26 cellular contexts compared by ENCODE assay signal in the genomic region with DNA sequence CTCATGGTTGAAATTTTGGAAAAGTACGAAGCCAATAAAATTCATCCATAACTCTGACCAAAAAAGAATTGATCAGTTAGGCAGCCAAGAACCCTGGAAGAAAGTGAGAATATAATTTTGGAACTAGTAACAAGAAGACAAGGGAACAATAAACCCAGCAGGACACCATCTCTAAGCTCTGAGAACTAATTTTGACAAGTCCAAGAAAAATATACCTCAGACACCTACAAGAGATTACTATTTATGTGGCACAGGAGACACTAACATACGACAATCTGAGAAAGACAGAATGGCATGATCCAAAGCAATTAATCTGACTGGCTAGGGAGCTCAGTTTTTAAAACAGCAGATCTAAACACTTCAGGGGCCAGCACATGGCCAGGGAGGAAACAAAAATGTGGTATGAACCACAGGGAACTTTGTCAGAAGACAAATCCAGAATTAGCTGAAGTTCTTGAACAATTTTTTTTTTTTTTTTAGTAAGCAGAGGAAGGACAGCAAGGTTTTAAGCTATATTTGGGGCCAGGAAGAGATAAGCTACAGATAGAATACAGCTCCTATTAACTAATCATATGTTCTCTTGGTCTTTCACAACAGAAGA. TPM values are rescaled to one million over a fixed set of nuclear protein-coding genes. Genes with fewer than 3 reads are reported as not detected.
A peak's percentile ranks its signal among the peaks of the same experiment; 100 is the strongest.
DNase-seq lines count a peak whose midpoint lies in the region; ATAC-seq, FAIRE-seq and TF ChIP-seq lines count a peak whose summit lies in the region.
"Had no signal": no experiment of that assay in that cellular context is flagged by ENCODE, and none has a peak within 500 bp of the region (broad histone marks: within the 10 kb centered on the region; RNA-seq: fewer than 3 reads in every experiment).

No MANE protein-coding gene starts in this region.

- POLR2A ChIA-PET in HEK293 (lab: Yijun Ruan, JAX): no interaction called here
- POLR2A ChIA-PET in GM12878 (lab: Charles Lee): interaction anchor here (0.6 to 1.4 kb wide), 13 partner anchors 9 to 105 kb away, joined by 3 to 7 read pairs (median 4); no protein-coding TSS in a partner anchor

- no peaks in the 10 kb centered on the region for H4K20me1 ChIP-seq in GM12878 (ENCODE audit: control insufficient read depth, insufficient read depth)

- intact Hi-C loops in GM12878 (cut with micrococcal nuclease; ENCODE audit: unreplicated experiment): no loop called here

- H3K4me1 ChIP-seq in HEK293 (ENCODE audit: control insufficient read depth, insufficient read depth, low read length) (peaks cover 22% of the 10 kb centered on the region), GM12878 (ENCODE audit: control insufficient read depth, insufficient read depth, low read length) (peaks cover 5% of the 10 kb centered on the region)

- SMC1A ChIA-PET in GM12878 (lab: Charles Lee; ENCODE audit: uncharacterized antibody, unreplicated experiment): interaction anchor here (0.6 to 2.5 kb wide), 20 partner anchors 10 to 374 kb away, joined by 3 to 28 read pairs (median 4); no protein-coding TSS in a partner anchor

- H3K27ac ChIP-seq in HEK293 (ENCODE audit: extremely low read depth, low read depth, low read length): no peak overlapping the region
- H3K27ac ChIP-seq in GM12878 (ENCODE audit: control insufficient read depth, insufficient read depth): no peak overlapping the region
- H3K27ac ChIP-seq: body of pancreas, thyroid gland had no signal

- TF ChIP-seq POLR2A in GM12878 (IDR thresholded peaks at IDR 0.05; ENCODE audit: low read depth, low read length): no peak

- H3K9ac ChIP-seq in GM12878 (ENCODE audit: control insufficient read depth, insufficient read depth, low read length): no peak overlapping the region

- WGBS in GM12878 (ENCODE audit: insufficient coverage, insufficient replicate concordance, low lambda C conversion rate, missing lambda C conversion rate): 45% methylated on average over 2 of the region's 2 CpGs

- no TSS peak for BruUV-seq in GM12878 (replicated peaks; lab: Mats Ljungman, UMichigan)

- H3K4me3 ChIP-seq in HEK293 (ENCODE audit: low read depth, low read length) (no peak overlapping the region), GM12878 (no peak overlapping the region)
- H3K4me3 ChIP-seq: body of pancreas, heart left ventricle, thyroid gland had no signal

- no peak overlapping the region for H3K4me2 ChIP-seq in GM12878 (ENCODE audit: control insufficient read depth, insufficient read depth)

- no peaks in the 10 kb centered on the region for H3K36me3 ChIP-seq in HEK293 (ENCODE audit: control insufficient read depth in 2 of 2, insufficient read depth in 1 of 2, low read length in 2 of 2)
- no peaks in the 10 kb centered on the region for H3K36me3 ChIP-seq in GM12878 (ENCODE audit: control insufficient read depth in 2 of 2, insufficient read depth in 2 of 2, low read length in 1 of 2)
- H3K36me3 ChIP-seq: heart left ventricle, thyroid gland had no signal

- TF ChIP-seq EP300 in GM12878 (IDR thresholded peaks at IDR 0.05; ENCODE audit: borderline replicate concordance in 1 of 2, control insufficient read depth in 1 of 2, low read depth in 2 of 2, low read length in 2 of 2): no peak

- no peak for FAIRE-seq in GM12878 (lab: Jason Lieb, UNC)

- CTCF ChIA-PET in HEK293 (lab: Yijun Ruan, JAX) (interaction anchor here (0.5 to 1.3 kb wide), 3 partner anchors 33 to 93 kb away, joined by 3 to 5 read pairs (median 3); no protein-coding TSS in a partner anchor), GM12878 (lab: Yijun Ruan, JAX) (interaction anchor here (0.6 to 8.1 kb wide), 12 partner anchors 10 to 666 kb away, joined by 3 to 83 read pairs (median 6); no protein-coding TSS in a partner anchor)

- H3K27me3 ChIP-seq in GM12878 (replicated peaks in 1 of 2; ENCODE audit: control insufficient read depth in 2 of 2, insufficient read depth in 2 of 2, low read length in 1 of 2): no peaks in the 10 kb centered on the region
- H3K27me3 ChIP-seq: body of pancreas, heart left ventricle, thyroid gland had no signal

- H3K9me3 ChIP-seq in HEK293 (ENCODE audit: control insufficient read depth, insufficient read depth, low read depth, low read length) (no peaks in the 10 kb centered on the region), GM12878 (replicated peaks; ENCODE audit: control insufficient read depth, insufficient read depth, low read length) (no peaks in the 10 kb centered on the region)
- H3K9me3 ChIP-seq: body of pancreas, heart left ventricle, thyroid gland had no signal

- RAD21 ChIA-PET in GM12878 (lab: Charles Lee; ENCODE audit: unreplicated experiment): interaction anchor here (0.7 to 2.8 kb wide), 17 partner anchors 9 to 183 kb away, joined by 3 to 42 read pairs (median 4); no protein-coding TSS in a partner anchor

- H2AFZ ChIP-seq in GM12878 (ENCODE audit: control insufficient read depth, low read depth, low read length): no peak overlapping the region

- in situ Hi-C loops in GM12878 (cut with MboI): no loop called here

- ATAC-seq in GM12878: no peak
- ATAC-seq in GM19324 (IDR thresholded peaks at IDR 0.05; ENCODE audit: low FRiP score, unreplicated experiment): no peak
- ATAC-seq: activated T-cell treated with anti-CD3 and anti-CD28 coated beads, Interleukin-2, amount 50 U/mL, for 72 hours; body of pancreas; heart left ventricle; stimulated activated naive CD8-positive, alpha-beta T cell treated with anti-CD3 and anti-CD28 coated beads, Interleukin-15, amount 100 ng/mL, for 72 hours had no signal

- DNase-seq in AG20443 (ENCODE audit: low spot score): peak; percentile 20
- no peak for DNase-seq in GM12878 (ENCODE audit: low read depth, low spot score)
- peak; percentile 38 for DNase-seq in myocyte (ENCODE audit: low read depth)
- no peak for DNase-seq in stimulated activated naive CD4-positive, alpha-beta T cell (lab: John Stamatoyannopoulos, UW)
- no peak for DNase-seq in effector CD8-positive, alpha-beta T cell (lab: John Stamatoyannopoulos, UW)
- DNase-seq: activated CD4-positive, alpha-beta T cell treated with anti-CD3 and anti-CD28 coated beads, Interleukin-2, amount 10 ng/mL, durations not matched to agents 7 days and 5 days; activated naive CD4-positive, alpha-beta T cell; activated T-cell treated with anti-CD3 and anti-CD28 coated beads, Interleukin-2, amount 50 U/mL, for 72 hours; body of pancreas; Calu3; DMS79 treated with DMSO at 0.1 percent for 48 hours; foreskin fibroblast; HCEC 1CT; heart left ventricle; Karpas-422; NCI-H1694 treated with DMSO at 0.1 percent for 48 hours; NCI-H2171; NCI-H524; nucleus accumbens; SIG-M5; stimulated activated naive CD8-positive, alpha-beta T cell treated with anti-CD3 and anti-CD28 coated beads, Interleukin-15, amount 100 ng/mL, for 72 hours; SW 1271; T-helper 9 cell had no signal

- H3K79me2 ChIP-seq in GM12878 (ENCODE audit: control insufficient read depth, insufficient read depth, low read length): no peaks in the 10 kb centered on the region

- TF ChIP-seq CTCF in HEK293 (tag by site-specific recombination; IDR thresholded peaks at IDR 0.05) (no peak), GM12878 (IDR thresholded peaks at IDR 0.05 in 2 of 3, conservative IDR thresholded peaks at IDR 0.05 in 1 of 3; ENCODE audit: control insufficient read depth in 2 of 3, extremely low read depth in 1 of 3, insufficient read depth in 1 of 3, low read depth in 3 of 3, low read length in 3 of 3) (no peak)

- no peak for TF ChIP-seq RAD21 in GM12878 (IDR thresholded peaks at IDR 0.05; ENCODE audit: insufficient read depth, low read depth, low read length)

TF ChIP-seq in GM12878, 131 proteins besides CTCF, POLR2A, EP300 and RAD21:
- TF ChIP-seq, protein P1, sequence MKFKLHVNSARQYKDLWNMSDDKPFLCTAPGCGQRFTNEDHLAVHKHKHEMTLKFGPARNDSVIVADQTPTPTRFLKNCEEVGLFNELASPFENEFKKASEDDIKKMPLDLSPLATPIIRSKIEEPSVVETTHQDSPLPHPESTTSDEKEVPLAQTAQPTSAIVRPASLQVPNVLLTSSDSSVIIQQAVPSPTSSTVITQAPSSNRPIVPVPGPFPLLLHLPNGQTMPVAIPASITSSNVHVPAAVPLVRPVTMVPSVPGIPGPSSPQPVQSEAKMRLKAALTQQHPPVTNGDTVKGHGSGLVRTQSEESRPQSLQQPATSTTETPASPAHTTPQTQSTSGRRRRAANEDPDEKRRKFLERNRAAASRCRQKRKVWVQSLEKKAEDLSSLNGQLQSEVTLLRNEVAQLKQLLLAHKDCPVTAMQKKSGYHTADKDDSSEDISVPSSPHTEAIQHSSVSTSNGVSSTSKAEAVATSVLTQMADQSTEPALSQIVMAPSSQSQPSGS (IDR thresholded peaks at IDR 0.05; ENCODE audit: low read length): no peak
- TF ChIP-seq RAD51 (IDR thresholded peaks at IDR 0.05) (0 out of 2 replicates have a peak, but pooled peaks have one; percentile 18), MEF2B (IDR thresholded peaks at IDR 0.05; ENCODE audit: partially characterized antibody, poor library complexity, severe bottlenecking) (no peak), ZNF384 (IDR thresholded peaks at IDR 0.05; ENCODE audit: borderline replicate concordance, low read depth, low read length) (peak; percentile 46; the same call in 1 of the 2 replicates)

RNA-seq across cellular contexts. Expression of a gene that starts 38.9 kb away (rescaled TPM):
- total RNA-seq in GM12878 (2013; cell fraction: nucleolus; rRNA removed): 128 and 134 TPM in 2 replicates
- total RNA-seq in GM12878 (2014; rRNA removed) (16.5 and 18.8 TPM in 2 replicates), GM12878 (2014; rRNA removed; fragmentation: Illumina TruSeq; extraction: Trizol) (27.5 and 29.0 TPM in 2 replicates), GM12878 (2021) (16.6 TPM in 2 replicates), myocyte (61.4 and 68.5 TPM in 2 replicates)
- polyA plus RNA-seq in GM12878 (2011; ENCODE audit: low read depth): 3.7 TPM
- polyA plus RNA-seq in GM12878 (2011; rRNA removed) (43.1 and 55.3 TPM in 2 replicates), GM12878 (2014; fragmentation: Illumina TruSeq; extraction: Trizol) (19.3 and 21.7 TPM in 2 replicates), GM12878 (2014; fragmentation: Nextera tagmentation; extraction: Ambion mirVana) (1 to 10 TPM; 6.3 to 9.6 TPM), GM12878 (2014; rRNA removed) (9.9 and 11.3 TPM in 2 replicates), GM12878 (2016; fragmentation: Nextera tagmentation; extraction: Ambion mirVana) (1 to 10 TPM; 2.6 to 3.8 TPM)
- polyA plus RNA-seq in GM12878 (2011; cell fraction: cytosol; rRNA removed): 24.3 and 28.9 TPM in 2 replicates
- 27.5 and 32.0 TPM in 2 replicates for polyA plus RNA-seq in GM12878 (2011; cell fraction: nucleus; rRNA removed)
- polyA plus RNA-seq in GM12878 (2012): 4.7 and 6.1 TPM in 2 replicates
- polyA minus RNA-seq in GM12878 (2011; rRNA and poly(A)+ RNA removed): 96.4 TPM in 2 replicates
- 17.6 and 22.9 TPM in 2 replicates for polyA minus RNA-seq in GM12878 (2011; cell fraction: cytosol; rRNA and poly(A)+ RNA removed)
- 71.0 and 84.8 TPM in 2 replicates for polyA minus RNA-seq in GM12878 (2011; cell fraction: nucleus; rRNA and poly(A)+ RNA removed)
- polyA plus RNA-seq in myocyte (2012): 19.4 TPM

Comparison
In these comparisons a context has a peak if more than half of its experiments do, and no peak if none do; other contexts are left out.
1. DNase-seq: peak in AG20443 (single experiment) and myocyte (single experiment); none in GM12878 (single experiment), stimulated activated naive CD4-positive, alpha-beta T cell (0 of 6) and effector CD8-positive, alpha-beta T cell (single experiment).